Comparison of ENCODE assay signal across 8 cellular contexts in genomic region chr1:160207118-160207650, GRCh38. TPM values are rescaled to one million over a fixed set of nuclear protein-coding genes. Genes with fewer than 3 reads are reported as not detected.
DNase-seq lines count a peak whose midpoint lies in the region; ATAC-seq and TF ChIP-seq lines count a peak whose summit lies in the region.

No MANE protein-coding gene starts in this region.

- DNase-seq in activated T-cell treated with anti-CD3 and anti-CD28 coated beads, Interleukin-2, amount 50 U/mL, for 4 hours: no peak
- DNase-seq in activated T-cell treated with anti-CD3 and anti-CD28 coated beads, Interleukin-2, amount 50 U/mL, for 48 hours: no peak
- DNase-seq in activated naive CD4-positive, alpha-beta T cell treated with anti-CD3 and anti-CD28 coated beads, Interleukin-2, amount 50 U/mL, for 72 hours (ENCODE audit: low spot score in 2 of 2): no peak
- no peak for DNase-seq in thyroid gland
- DNase-seq in NCI-H345 treated with DMSO at 0.1 percent for 48 hours (lab: John Stamatoyannopoulos, UW; ENCODE audit: unreplicated experiment): no peak

- no peak for TF ChIP-seq POLR2A in thyroid gland (IDR thresholded peaks at IDR 0.05)

- peak overlapping the region; percentile 95 for H3K27ac ChIP-seq in layer of hippocampus (ENCODE audit: low read depth, low read length)
- peak overlapping the region in 2 of 3 donors; percentile 86 to 87 for H3K27ac ChIP-seq in thyroid gland

- H3K4me1 ChIP-seq in thyroid gland: peaks cover 31 to 57% of the 10 kb centered on the region in 2 donors

- H3K27me3 ChIP-seq in layer of hippocampus (ENCODE audit: control insufficient read depth, insufficient read depth, low read length): no peaks in the 10 kb centered on the region
- no peaks in the 10 kb centered on the region for H3K27me3 ChIP-seq in thyroid gland

- no peaks in the 10 kb centered on the region for H3K9me3 ChIP-seq in thyroid gland

- ATAC-seq in activated T-cell treated with anti-CD3 and anti-CD28 coated beads, Interleukin-2, amount 50 U/mL, for 4 hours: no peak
- ATAC-seq in activated naive CD4-positive, alpha-beta T cell treated with anti-CD3 and anti-CD28 coated beads, Interleukin-2, amount 50 U/mL, for 72 hours: no peak
- ATAC-seq in HG02798 (IDR thresholded peaks at IDR 0.05; ENCODE audit: poor library complexity, unreplicated experiment): no peak
- no peak for ATAC-seq in HG03280 (IDR thresholded peaks at IDR 0.05; ENCODE audit: unreplicated experiment)

- WGBS in thyroid gland, 2 donors: 84 to 92% methylated on average over 4 of the region's 4 CpGs

- no peak for TF ChIP-seq CTCF in thyroid gland (IDR thresholded peaks at IDR 0.05)

- H3K4me3 Mint-ChIP-seq in activated T-cell treated with anti-CD3 and anti-CD28 coated beads, Interleukin-2, amount 50 U/mL, for 4 hours: peak overlapping the region; percentile 87

- intact Hi-C loops in thyroid gland (cut with DNase I): no loop called here

- peaks cover 2 to 9% of the 10 kb centered on the region in 2 donors for H3K36me3 ChIP-seq in thyroid gland

- peak overlapping the region; percentile 85 to 91 for H3K27ac Mint-ChIP-seq in activated naive CD4-positive, alpha-beta T cell treated with anti-CD3 and anti-CD28 coated beads, Interleukin-2, amount 50 U/mL, for 72 hours

- peaks cover 22% of the 10 kb centered on the region for H3K36me3 Mint-ChIP-seq in activated T-cell treated with anti-CD3 and anti-CD28 coated beads, Interleukin-2, amount 50 U/mL, for 4 hours (ENCODE audit: insufficient read depth)
- H3K36me3 Mint-ChIP-seq in activated naive CD4-positive, alpha-beta T cell treated with anti-CD3 and anti-CD28 coated beads, Interleukin-2, amount 50 U/mL, for 72 hours: no peaks in the 10 kb centered on the region

- peaks cover 43% of the 10 kb centered on the region for H3K4me1 Mint-ChIP-seq in activated T-cell treated with anti-CD3 and anti-CD28 coated beads, Interleukin-2, amount 50 U/mL, for 4 hours (ENCODE audit: low read depth)

- H3K9me3 Mint-ChIP-seq in activated T-cell treated with anti-CD3 and anti-CD28 coated beads, Interleukin-2, amount 50 U/mL, for 4 hours: no peaks in the 10 kb centered on the region
- no peaks in the 10 kb centered on the region for H3K9me3 Mint-ChIP-seq in activated naive CD4-positive, alpha-beta T cell treated with anti-CD3 and anti-CD28 coated beads, Interleukin-2, amount 50 U/mL, for 72 hours

- no peaks in the 10 kb centered on the region for H3K27me3 Mint-ChIP-seq in activated T-cell treated with anti-CD3 and anti-CD28 coated beads, Interleukin-2, amount 50 U/mL, for 4 hours (ENCODE audit: low read depth)

- no peak overlapping the region for H3K4me3 ChIP-seq in thyroid gland (replicated peaks in 1 of 3)

RNA-seq across cellular contexts. Expression of gene PEA15, which starts 2.0 kb away (rescaled TPM):
- 10 to 100 TPM; 83.2 to 99.6 (median 83.7) TPM for total RNA-seq in activated T-cell treated with anti-CD3 and anti-CD28 coated beads, Interleukin-2, amount 50 U/mL, for 4 hours
- 10 to 100 TPM; 37.2 to 53.7 TPM for total RNA-seq in activated naive CD4-positive, alpha-beta T cell treated with anti-CD3 and anti-CD28 coated beads, Interleukin-2, amount 50 U/mL, for 72 hours
- total RNA-seq in thyroid gland: 10 to 100 TPM; 47.9 to 68.5 (median 50.2) TPM

RNA-seq across cellular contexts. Expression of gene CASQ1, which starts 16.8 kb away (rescaled TPM):
- total RNA-seq in activated T-cell treated with anti-CD3 and anti-CD28 coated beads, Interleukin-2, amount 50 U/mL, for 4 hours: not detected
- total RNA-seq in activated naive CD4-positive, alpha-beta T cell treated with anti-CD3 and anti-CD28 coated beads, Interleukin-2, amount 50 U/mL, for 72 hours: not detected
- total RNA-seq in thyroid gland: not detected

RNA-seq across cellular contexts. Expression of gene DCAF8, which starts 55.2 kb away (rescaled TPM):
- total RNA-seq in activated T-cell treated with anti-CD3 and anti-CD28 coated beads, Interleukin-2, amount 50 U/mL, for 4 hours: 10 to 100 TPM; 64.4 to 68.4 (median 65.0) TPM
- total RNA-seq in activated naive CD4-positive, alpha-beta T cell treated with anti-CD3 and anti-CD28 coated beads, Interleukin-2, amount 50 U/mL, for 72 hours: 100 to 1,000 TPM; 124 to 170 TPM
- 100 to 1,000 TPM; 221 to 239 (median 228) TPM for total RNA-seq in thyroid gland

RNA-seq across cellular contexts. Expression of gene ATP1A4, which starts 55.8 kb away (rescaled TPM):
- not detected for total RNA-seq in activated T-cell treated with anti-CD3 and anti-CD28 coated beads, Interleukin-2, amount 50 U/mL, for 4 hours
- total RNA-seq in activated naive CD4-positive, alpha-beta T cell treated with anti-CD3 and anti-CD28 coated beads, Interleukin-2, amount 50 U/mL, for 72 hours: not detected
- not detected for total RNA-seq in thyroid gland
